Comparison of ENCODE assay signal across 19 cellular contexts in the genomic region with DNA sequence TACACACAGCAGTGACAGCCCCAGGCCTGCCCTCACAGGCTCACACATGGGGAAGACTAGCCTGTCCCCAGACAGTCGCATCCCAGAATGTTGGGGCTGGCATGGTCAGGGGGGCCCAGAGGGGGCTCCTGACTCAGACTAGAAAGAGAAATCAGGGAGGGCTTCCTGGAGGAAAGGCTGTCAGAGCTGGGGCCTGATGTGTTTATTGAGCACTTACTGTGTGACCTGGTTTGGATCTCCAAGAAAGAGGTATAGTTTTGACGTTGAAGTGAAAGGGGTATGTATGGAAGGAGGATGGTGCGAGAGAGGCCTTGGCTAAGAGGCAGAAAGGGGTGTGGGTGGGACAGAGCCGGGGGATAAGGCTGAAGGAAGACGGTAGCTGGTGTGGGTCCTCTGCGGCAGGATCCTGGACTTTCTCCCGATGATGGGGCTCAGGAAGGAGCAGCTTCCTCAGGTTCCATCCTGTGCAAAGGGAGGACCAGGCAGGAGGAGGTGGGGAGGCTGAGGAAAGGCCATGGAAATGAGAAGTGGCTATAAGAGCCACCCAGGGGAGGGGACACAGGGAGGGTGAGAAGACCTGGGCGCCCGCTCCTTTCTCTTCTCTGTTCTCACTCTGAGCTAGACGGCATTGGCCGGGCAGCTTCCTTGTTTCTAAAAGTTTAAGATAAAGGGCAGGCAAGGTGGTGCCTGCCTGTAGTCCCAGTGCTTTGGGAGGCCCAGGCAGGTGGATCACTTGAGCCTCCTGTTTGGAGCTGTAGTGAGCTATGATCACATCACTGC. TPM values are rescaled to one million over a fixed set of nuclear protein-coding genes. Genes with fewer than 3 reads are reported as not detected.
DNase-seq lines count a peak whose midpoint lies in the region; ATAC-seq and TF ChIP-seq lines count a peak whose summit lies in the region.
"Had no signal": no experiment of that assay in that cellular context is flagged by ENCODE, and none has a peak within 500 bp of the region (broad histone marks: within the 10 kb centered on the region; RNA-seq: fewer than 3 reads in every experiment).

No MANE protein-coding gene starts in this region.

- peak overlapping the region; percentile 44 for H3K27ac ChIP-seq in RWPE1
- H3K27ac ChIP-seq: BLaER1 treated with 17β-estradiol and CSF1 and Interleukin-3, amounts not matched to agents 10 nM and 100 nM; SK-N-MC had no signal

- intact Hi-C loops in left colon (cut with DNase I, micrococcal nuclease) = no loop called here

- CTCF ChIA-PET in RWPE1 (lab: Yijun Ruan, JAX) = interaction anchor here (0.8 kb wide), 1 partner anchor 9 kb away, joined by 4 read pairs; no protein-coding TSS in a partner anchor

- no peaks in the 10 kb centered on the region for H3K27me3 Mint-ChIP-seq in activated naive CD4-positive, alpha-beta T cell treated with anti-CD3 and anti-CD28 coated beads, Interleukin-2, amount 50 U/mL, for 24 hours
- no peaks in the 10 kb centered on the region for H3K27me3 Mint-ChIP-seq in effector memory CD8-positive, alpha-beta T cell
- peaks cover 0 to 7% of the 10 kb centered on the region in 2 donors for H3K27me3 Mint-ChIP-seq in stimulated activated naive B cell treated with anti-CD40 and anti-IgM and Interleukin-4, amounts not matched to agents 10 μg/mL and 1 μg/mL and 100 μg/mL, for 72 hours

- H3K9me3 Mint-ChIP-seq in activated naive CD4-positive, alpha-beta T cell treated with anti-CD3 and anti-CD28 coated beads, Interleukin-2, amount 50 U/mL, for 24 hours = no peaks in the 10 kb centered on the region
- H3K9me3 Mint-ChIP-seq in effector memory CD8-positive, alpha-beta T cell = no peaks in the 10 kb centered on the region
- no peaks in the 10 kb centered on the region for H3K9me3 Mint-ChIP-seq in stimulated activated naive B cell treated with anti-CD40 and anti-IgM and Interleukin-4, amounts not matched to agents 10 μg/mL and 1 μg/mL and 100 μg/mL, for 72 hours

- H3K36me3 Mint-ChIP-seq in activated naive CD4-positive, alpha-beta T cell treated with anti-CD3 and anti-CD28 coated beads, Interleukin-2, amount 50 U/mL, for 24 hours = no peaks in the 10 kb centered on the region
- peaks cover 3% of the 10 kb centered on the region for H3K36me3 Mint-ChIP-seq in effector memory CD8-positive, alpha-beta T cell (ENCODE audit: insufficient read depth)
- no peaks in the 10 kb centered on the region for H3K36me3 Mint-ChIP-seq in stimulated activated naive B cell treated with anti-CD40 and anti-IgM and Interleukin-4, amounts not matched to agents 10 μg/mL and 1 μg/mL and 100 μg/mL, for 72 hours

- ATAC-seq in left colon = peak; percentile 13
- ATAC-seq in effector memory CD8-positive, alpha-beta T cell (replicated peaks) = no peak
- ATAC-seq in stimulated activated naive B cell treated with anti-CD40 and anti-IgM and Interleukin-4, amounts not matched to agents 10 μg/mL and 1 μg/mL and 100 μg/mL, for 72 hours (replicated peaks) = no peak

- H3K4me3 Mint-ChIP-seq in activated naive CD4-positive, alpha-beta T cell treated with anti-CD3 and anti-CD28 coated beads, Interleukin-2, amount 50 U/mL, for 24 hours = no peak overlapping the region
- H3K4me3 Mint-ChIP-seq in effector memory CD8-positive, alpha-beta T cell = no peak overlapping the region
- H3K4me3 Mint-ChIP-seq in stimulated activated naive B cell treated with anti-CD40 and anti-IgM and Interleukin-4, amounts not matched to agents 10 μg/mL and 1 μg/mL and 100 μg/mL, for 72 hours = no peak overlapping the region

- no peak for TF ChIP-seq CTCF in RWPE1 (conservative IDR thresholded peaks at IDR 0.05; ENCODE audit: low read depth)

- peaks cover 9% of the 10 kb centered on the region for H3K4me1 Mint-ChIP-seq in activated naive CD4-positive, alpha-beta T cell treated with anti-CD3 and anti-CD28 coated beads, Interleukin-2, amount 50 U/mL, for 24 hours
- H3K4me1 Mint-ChIP-seq in effector memory CD8-positive, alpha-beta T cell (ENCODE audit: low read depth in 2 of 2) = peaks cover 9 to 18% of the 10 kb centered on the region in 2 donors
- peaks cover 19 to 32% of the 10 kb centered on the region in 2 donors for H3K4me1 Mint-ChIP-seq in stimulated activated naive B cell treated with anti-CD40 and anti-IgM and Interleukin-4, amounts not matched to agents 10 μg/mL and 1 μg/mL and 100 μg/mL, for 72 hours

- POLR2A ChIA-PET in RWPE1 (lab: Yijun Ruan, JAX; ENCODE audit: low non-redundant PET) = no interaction called here

- H3K27ac Mint-ChIP-seq in activated naive CD4-positive, alpha-beta T cell treated with anti-CD3 and anti-CD28 coated beads, Interleukin-2, amount 50 U/mL, for 24 hours = peak overlapping the region; percentile 21
- H3K27ac Mint-ChIP-seq in effector memory CD8-positive, alpha-beta T cell = no peak overlapping the region
- no peak overlapping the region for H3K27ac Mint-ChIP-seq in stimulated activated naive B cell treated with anti-CD40 and anti-IgM and Interleukin-4, amounts not matched to agents 10 μg/mL and 1 μg/mL and 100 μg/mL, for 72 hours

- no peak for DNase-seq in activated naive CD4-positive, alpha-beta T cell treated with Interleukin-2 at 50 U/mL for 16 hours
- DNase-seq in D341Med (ENCODE audit: low spot score) (peak; percentile 17), RWPE1 (ENCODE audit: low spot score) (no peak), left colon (peak in 1 of 2 donors; percentile 30), GF-D8 (lab: John Stamatoyannopoulos, UW) (no peak)
- DNase-seq in effector memory CD8-positive, alpha-beta T cell = no peak
- no peak for DNase-seq in stimulated activated naive B cell treated with anti-CD40 and anti-IgM and Interleukin-4, amounts not matched to agents 10 μg/mL and 1 μg/mL and 100 μg/mL, for 72 hours
- DNase-seq: DMS 273 treated with DMSO at 0.1 percent for 48 hours; NCI-H1436; NCI-H2029; NCI-H2171; NCI-H446; NCI-H69; NK-92 treated with Interleukin-12 subunit alpha and Interleukin-12 subunit beta, amount 100 ng/mL, for 24 hours had no signal

RNA-seq across cellular contexts. Expression of a gene that starts 16.1 kb away (rescaled TPM):
- total RNA-seq in left colon = 100 to 1,000 TPM in 1 of 2 donors, 10 to 100 TPM in 1; 81.5 to 103 TPM

RNA-seq across cellular contexts. Expression of a gene that starts 33.5 kb away (rescaled TPM):
- under 1 TPM in 1 of 2 donors, not detected in 1; 0.45 TPM for total RNA-seq in left colon
- total RNA-seq: A172, LHCN-M2 had no signal

RNA-seq across cellular contexts. Expression of a gene that starts 45.3 kb away (rescaled TPM):
- 10 to 100 TPM; 79.1 to 84.4 TPM for total RNA-seq in left colon
- total RNA-seq: A172, LHCN-M2 had no signal
